In genomic region chr1:219650880-219651279, GRCh38 we compare ENCODE assay signal across 20 cellular contexts. TPM values are rescaled to one million over a fixed set of nuclear protein-coding genes. Genes with fewer than 3 reads are reported as not detected.
DNase-seq lines count a peak whose midpoint lies in the region; ATAC-seq, FAIRE-seq and TF ChIP-seq lines count a peak whose summit lies in the region.
"Had no signal": no experiment of that assay in that cellular context is flagged by ENCODE, and none has a peak within 500 bp of the region (broad histone marks: within the 10 kb centered on the region; RNA-seq: fewer than 3 reads in every experiment).

No MANE protein-coding gene starts in this region.

- H3K4me1 ChIP-seq in HEK293 (ENCODE audit: control insufficient read depth, insufficient read depth, low read length) (peaks cover 2% of the 10 kb centered on the region; the same call in 1 of the 2 replicates), astrocyte (ENCODE audit: insufficient read depth, low read length) (no peaks in the 10 kb centered on the region), uterus (no peaks in the 10 kb centered on the region)

- no peaks in the 10 kb centered on the region for H3K79me2 ChIP-seq in astrocyte (ENCODE audit: insufficient read depth, low read length)

- peak; percentile 3 for DNase-seq in MV-4-11 (lab: John Stamatoyannopoulos, UW)
- DNase-seq in astrocyte (ENCODE audit: low read depth), result peak; percentile 34
- peak; percentile 66 for DNase-seq in smooth muscle cell of the brain vasculature (ENCODE audit: low read depth, low spot score)
- no peak for DNase-seq in NK-92 treated with Interleukin-12 subunit alpha and Interleukin-12 subunit beta, amount 100 ng/mL, for 24 hours (lab: John Stamatoyannopoulos, UW)
- DNase-seq in uterus, result no peak
- DNase-seq: ACHN, C1 segment of cervical spinal cord, DMS79 treated with DMSO at 0.1 percent for 48 hours, H7, NCI-H1417 treated with DMSO at 0.1 percent for 48 hours, NCI-H187 treated with DMSO at 0.1 percent for 48 hours, NCI-H2171, NCI-H526, PC-9, SIG-M5, T-helper 1 cell had no signal

- no peak for TF ChIP-seq POLR2A in uterus (IDR thresholded peaks at IDR 0.05)

- H3K4me2 ChIP-seq in astrocyte (ENCODE audit: low read length), result peak overlapping the region; percentile 41
- H3K4me2 ChIP-seq: PC-9 had no signal

- no peak for FAIRE-seq in astrocyte (lab: Jason Lieb, UNC)

- no peak overlapping the region for H3K27ac ChIP-seq in HEK293 (ENCODE audit: extremely low read depth, low read depth, low read length)
- no peak overlapping the region for H3K27ac ChIP-seq in astrocyte (ENCODE audit: low read depth, low read length)
- no peak overlapping the region for H3K27ac ChIP-seq in uterus
- H3K27ac ChIP-seq: PC-9, RWPE1 had no signal

- no peak overlapping the region for H2AFZ ChIP-seq in astrocyte (ENCODE audit: low read depth, low read length)
- H2AFZ ChIP-seq: PC-9 had no signal

- no peaks in the 10 kb centered on the region for H3K36me3 Mint-ChIP-seq in astrocyte (ENCODE audit: low read depth, unreplicated experiment)

- H3K27me3 Mint-ChIP-seq in astrocyte (ENCODE audit: low read depth, unreplicated experiment), result no peaks in the 10 kb centered on the region

- H3K4me1 Mint-ChIP-seq in astrocyte (ENCODE audit: low read depth, unreplicated experiment), result no peaks in the 10 kb centered on the region

- TF ChIP-seq CTCF in HEK293 (tag by site-specific recombination; IDR thresholded peaks at IDR 0.05) (no peak), astrocyte (IDR thresholded peaks at IDR 0.05; ENCODE audit: insufficient read depth, low read depth, low read length) (no peak), uterus (IDR thresholded peaks at IDR 0.05) (no peak)

- no peaks in the 10 kb centered on the region for H3K27me3 ChIP-seq in astrocyte (ENCODE audit: insufficient read depth, low read length)
- H3K27me3 ChIP-seq in uterus, result no peaks in the 10 kb centered on the region

- no peak for ATAC-seq in GM18511 (IDR thresholded peaks at IDR 0.05; ENCODE audit: unreplicated experiment)

- CTCF ChIA-PET in HEK293 (lab: Yijun Ruan, JAX), result no interaction called here

- H3K4me3 ChIP-seq in HEK293 (ENCODE audit: low read depth, low read length) (no peak overlapping the region), astrocyte (ENCODE audit: insufficient read depth, low read depth, low read length) (no peak overlapping the region), uterus (no peak overlapping the region)
- H3K4me3 ChIP-seq: PC-9 had no signal

- no peaks in the 10 kb centered on the region for H4K20me1 ChIP-seq in astrocyte (ENCODE audit: insufficient read depth, low read length)

- POLR2A ChIA-PET in HEK293 (lab: Yijun Ruan, JAX), result no interaction called here

- no peak overlapping the region for H3K4me3 Mint-ChIP-seq in astrocyte (ENCODE audit: unreplicated experiment)

- H3K9me3 Mint-ChIP-seq in astrocyte (ENCODE audit: unreplicated experiment), result peaks cover 4% of the 10 kb centered on the region

- intact Hi-C loops in uterus (cut with DNase I; ENCODE audit: low total_unique reads), result no loop called here

- H3K9me3 ChIP-seq in HEK293 (ENCODE audit: control insufficient read depth, insufficient read depth, low read depth, low read length) (no peaks in the 10 kb centered on the region), astrocyte (ENCODE audit: insufficient read depth, low read depth, low read length) (no peaks in the 10 kb centered on the region), uterus (no peaks in the 10 kb centered on the region)

- H3K27ac Mint-ChIP-seq in astrocyte (ENCODE audit: unreplicated experiment), result no peak overlapping the region

- H3K36me3 ChIP-seq in HEK293 (ENCODE audit: control insufficient read depth in 2 of 2, insufficient read depth in 1 of 2, low read length in 2 of 2), result no peaks in the 10 kb centered on the region
- H3K36me3 ChIP-seq in astrocyte (ENCODE audit: insufficient read depth, low read length), result no peaks in the 10 kb centered on the region
- no peaks in the 10 kb centered on the region for H3K36me3 ChIP-seq in uterus

- H3K9ac ChIP-seq in astrocyte (ENCODE audit: low read length), result no peak overlapping the region

TF ChIP-seq in HEK293, 187 proteins besides CTCF, POLR2A, EP300 and RAD21:
- TF ChIP-seq ZNF239 (tag by site-specific recombination; IDR thresholded peaks at IDR 0.05) (no peak), FEZF1 (tag by site-specific recombination; IDR thresholded peaks at IDR 0.05) (0 out of 2 replicates have a peak, but pooled peaks have one; percentile 41)
TF ChIP-seq in HEK293: peak in this region for 1.

RNA-seq across cellular contexts. Expression of gene ZC3H11B, which starts 38.0 kb away (rescaled TPM):
- total RNA-seq in astrocyte, result 0.50 TPM in 1 of 2 replicates, not detected in the other
- total RNA-seq in uterus, result 1 to 10 TPM in 1 of 4 donors, under 1 TPM in 1, not detected in 2; 0.48 to 1.3 TPM
- total RNA-seq: G401, PC-9 had no signal

Comparison
In these comparisons a context has a peak if more than half of its experiments do, and no peak if none do; other contexts are left out.
1. DNase-seq: peak in MV-4-11 (single experiment), astrocyte (single experiment) and smooth muscle cell of the brain vasculature (single experiment); none in NK-92 treated with Interleukin-12 subunit alpha and Interleukin-12 subunit beta, amount 100 ng/mL, for 24 hours (single experiment) and uterus (0 of 2).